8 cellular contexts compared by ENCODE assay signal in genomic region chr11:506950-507726, GRCh38. TPM values are rescaled to one million over a fixed set of nuclear protein-coding genes. Genes with fewer than 3 reads are reported as not detected.
DNase-seq lines count a peak whose midpoint lies in the region; ATAC-seq and TF ChIP-seq lines count a peak whose summit lies in the region.

TSS of gene RNH1 (minus strand) at chr11:507242. CDS start at chr11:502162, 5,080 bp downstream.

- TSS peak; percentile 3 for BruUV-seq in Calu3 (replicated peaks; lab: Mats Ljungman, UMichigan)

- no peaks in the 10 kb centered on the region for H3K9me3 Mint-ChIP-seq in Calu3 (ENCODE audit: low read depth, unreplicated experiment)

- H3K27ac Mint-ChIP-seq in Calu3 (ENCODE audit: unreplicated experiment): peak within 1 kb of the TSS; percentile 99

- H3K4me1 Mint-ChIP-seq in Calu3 (ENCODE audit: low read depth, unreplicated experiment): no peaks in the 10 kb centered on the region

- no peaks in the 10 kb centered on the region for H3K9me3 ChIP-seq in OCI-LY3 (ENCODE audit: insufficient read depth, low read length)
- H3K9me3 ChIP-seq in mucosa of descending colon: no peaks in the 10 kb centered on the region

- CTCF ChIA-PET in Calu3 (lab: Charles Lee): interaction anchor here (0.7 to 0.9 kb wide), 3 partner anchors 12 to 1227 kb away, joined by 3 to 8 read pairs (median 6); no protein-coding TSS in a partner anchor

- peak within 1 kb of the TSS; percentile 72 for H2AFZ ChIP-seq in OCI-LY3 (ENCODE audit: low read depth, low read length)

- ATAC-seq in GM21526 (IDR thresholded peaks at IDR 0.05; ENCODE audit: low FRiP score, unreplicated experiment) (peak; percentile 32), mucosa of descending colon (peak; percentile 91)

- H3K4me1 ChIP-seq in OCI-LY3 (ENCODE audit: low read length) (peaks cover 39% of the 10 kb centered on the region), mucosa of descending colon (ENCODE audit: low read depth) (peaks cover 35% of the 10 kb centered on the region)

- no peaks in the 10 kb centered on the region for H3K27me3 Mint-ChIP-seq in Calu3 (ENCODE audit: unreplicated experiment)

- intact Hi-C loops in Calu3 (cut with micrococcal nuclease; ENCODE audit: unreplicated experiment) (no loop called here), mucosa of descending colon (cut with DNase I, micrococcal nuclease) (no loop called here)

- DNase-seq in Calu3 (peak; percentile 98), HuH-7.5 (ENCODE audit: low spot score) (peak; percentile 87), activated T-cell treated with anti-CD3 and anti-CD28 coated beads for 24 hours (ENCODE audit: low read depth) (peak; percentile 99), epidermal melanocyte (ENCODE audit: insufficient read length, low spot score) (peak; percentile 93), mucosa of descending colon (peak; percentile 99 to 100 (median 99))
- DNase-seq in stimulated activated CD8-positive, alpha-beta memory T cell treated with anti-CD3 and anti-CD28 coated beads, Interleukin-4, amount 100 ng/mL, for 1 hour (ENCODE audit: low read depth in 2 of 2, low spot score in 1 of 2): peak; percentile 99

- peaks cover 42% of the 10 kb centered on the region for H3K79me2 ChIP-seq in OCI-LY3 (ENCODE audit: low read length)

- H3K4me2 ChIP-seq in OCI-LY3 (ENCODE audit: low read length): peak within 1 kb of the TSS; percentile 89

- peak within 1 kb of the TSS; percentile 98 for H3K9ac ChIP-seq in OCI-LY3 (ENCODE audit: low read length)

- H3K4me3 ChIP-seq in OCI-LY3 (ENCODE audit: low read length): peak within 1 kb of the TSS; percentile 94
- H3K4me3 ChIP-seq in mucosa of descending colon: peak within 1 kb of the TSS; percentile 67

- no peaks in the 10 kb centered on the region for H4K20me1 ChIP-seq in OCI-LY3 (ENCODE audit: insufficient read depth, low read length)

- H3K36me3 ChIP-seq in OCI-LY3 (replicated peaks; ENCODE audit: low read depth, low read length) (peaks cover 19% of the 10 kb centered on the region), mucosa of descending colon (ENCODE audit: low read depth) (no peaks in the 10 kb centered on the region)

- no peak for TF ChIP-seq CTCF in Calu3 (IDR thresholded peaks at IDR 0.05; ENCODE audit: unreplicated experiment)
- TF ChIP-seq CTCF in OCI-LY3 (IDR thresholded peaks at IDR 0.05; ENCODE audit: low read depth, low read length): no peak
- no peak for TF ChIP-seq CTCF in mucosa of descending colon (IDR thresholded peaks at IDR 0.05)

- peaks cover 44% of the 10 kb centered on the region for H3K36me3 Mint-ChIP-seq in Calu3 (ENCODE audit: insufficient read depth, unreplicated experiment)

- no peaks in the 10 kb centered on the region for H3K27me3 ChIP-seq in OCI-LY3 (ENCODE audit: low read depth, low read length)

- peak within 1 kb of the TSS; percentile 91 for H3K27ac ChIP-seq in OCI-LY3 (ENCODE audit: low read length)

- H3K4me3 Mint-ChIP-seq in Calu3 (ENCODE audit: low read depth, unreplicated experiment): peak within 1 kb of the TSS; percentile 92

RNA-seq across cellular contexts. Expression of gene RNH1, which starts in this region (rescaled TPM):
- total RNA-seq in Calu3 (2022) (103 and 107 TPM in 2 replicates), mucosa of descending colon (100 to 1,000 TPM; 108 to 127 (median 118) TPM)

Comparison
In these comparisons a context has a peak if more than half of its experiments do, and no peak if none do; other contexts are left out.
1. Peak in every context shown above with its lines: DNase-seq, ATAC-seq, H3K4me3 ChIP-seq and H3K27ac ChIP-seq.